8 cellular contexts compared by ENCODE assay signal in the genomic region with DNA sequence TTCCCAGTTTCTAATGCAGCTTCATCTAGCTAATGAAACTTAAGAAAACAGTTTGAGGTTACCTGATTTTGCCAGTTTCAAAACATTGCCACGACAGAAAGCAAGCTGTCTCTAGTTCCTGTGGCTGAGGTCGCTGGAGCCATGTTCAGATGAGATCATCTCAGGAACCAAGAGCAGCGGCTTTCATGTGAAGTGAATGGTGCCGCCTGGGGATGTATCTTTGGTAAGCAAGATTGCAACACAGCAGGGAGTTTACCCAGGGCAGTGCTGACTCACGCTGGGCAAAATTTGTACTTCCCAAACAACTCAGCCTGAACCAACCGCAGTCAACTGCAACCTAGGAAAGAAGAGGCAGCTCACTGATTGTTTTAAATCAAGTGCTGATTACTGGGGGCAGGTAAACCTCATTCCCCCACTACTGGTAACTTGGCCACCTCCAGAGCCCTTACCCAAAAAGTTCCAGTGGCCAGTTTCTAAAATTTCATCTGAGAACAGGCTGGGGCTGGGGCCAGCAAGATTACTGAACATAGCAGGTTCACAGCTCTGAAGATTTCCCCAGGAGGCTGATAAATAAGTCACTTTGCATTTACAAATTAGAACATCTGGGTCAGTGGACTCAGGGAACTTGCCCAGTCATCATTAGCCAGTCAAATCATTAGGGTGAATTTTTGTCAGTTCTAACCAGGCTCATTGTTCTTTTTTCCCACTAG. TPM values are rescaled to one million over a fixed set of nuclear protein-coding genes. Genes with fewer than 3 reads are reported as not detected.
DNase-seq lines count a peak whose midpoint lies in the region; ATAC-seq, FAIRE-seq and TF ChIP-seq lines count a peak whose summit lies in the region.

A gene with protein sequence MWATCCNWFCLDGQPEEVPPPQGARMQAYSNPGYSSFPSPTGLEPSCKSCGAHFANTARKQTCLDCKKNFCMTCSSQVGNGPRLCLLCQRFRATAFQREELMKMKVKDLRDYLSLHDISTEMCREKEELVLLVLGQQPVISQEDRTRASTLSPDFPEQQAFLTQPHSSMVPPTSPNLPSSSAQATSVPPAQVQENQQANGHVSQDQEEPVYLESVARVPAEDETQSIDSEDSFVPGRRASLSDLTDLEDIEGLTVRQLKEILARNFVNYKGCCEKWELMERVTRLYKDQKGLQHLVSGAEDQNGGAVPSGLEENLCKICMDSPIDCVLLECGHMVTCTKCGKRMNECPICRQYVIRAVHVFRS (minus strand): TSS at position 194 of the 710 bp plus-strand sequence. CDS start 37,154 bp downstream, outside the sequence.

- no peaks in the 10 kb centered on the region for H3K9me3 ChIP-seq in keratinocyte (ENCODE audit: control insufficient read depth, low read depth, low read length)

- H3K27me3 ChIP-seq in keratinocyte (ENCODE audit: control insufficient read depth, extremely low read depth, insufficient read depth, low read length) = no peaks in the 10 kb centered on the region

- H3K27me3 Mint-ChIP-seq in central memory CD8-positive, alpha-beta T cell = no peaks in the 10 kb centered on the region

- H3K36me3 Mint-ChIP-seq in central memory CD8-positive, alpha-beta T cell (ENCODE audit: insufficient read depth) = peaks cover 20% of the 10 kb centered on the region

- peak; percentile 82 for DNase-seq in activated gamma-delta T cell treated with Interleukin-2 at 50 U/mL for 16 hours
- no peak for DNase-seq in activated gamma-delta T cell (lab: John Stamatoyannopoulos, UW)
- DNase-seq in NCI-H2171 (lab: John Stamatoyannopoulos, UW) = peak; percentile 70
- peak; percentile 42 to 63 (median 50) for DNase-seq in activated CD4-positive, CD25-positive, alpha-beta regulatory T cell (lab: John Stamatoyannopoulos, UW)
- peak; percentile 62 to 82 for DNase-seq in central memory CD8-positive, alpha-beta T cell (ENCODE audit: low spot score in 2 of 2)
- peak; percentile 87 for DNase-seq in keratinocyte (ENCODE audit: low read depth, low spot score)
- peak; percentile 55 to 67 for DNase-seq in stimulated activated CD4-positive, alpha-beta T cell treated with anti-CD3 and anti-CD28 coated beads, Interleukin-15, amount 100 ng/mL, for 1 hour (ENCODE audit: low read depth in 1 of 2, low spot score in 1 of 2)

- peaks cover 52% of the 10 kb centered on the region for H3K4me1 Mint-ChIP-seq in central memory CD8-positive, alpha-beta T cell

- peak within 1 kb of the TSS; percentile 64 for H3K9ac ChIP-seq in keratinocyte (ENCODE audit: control insufficient read depth, extremely low read depth, insufficient read depth, low read length)

- H3K79me2 ChIP-seq in keratinocyte (ENCODE audit: control insufficient read depth, insufficient read depth, low read length) = peaks cover 4% of the 10 kb centered on the region

- H3K27ac Mint-ChIP-seq in central memory CD8-positive, alpha-beta T cell (ENCODE audit: low read depth) = peak within 1 kb of the TSS; percentile 86

- peak within 1 kb of the TSS; percentile 90 for H3K27ac ChIP-seq in keratinocyte (ENCODE audit: control insufficient read depth, insufficient read depth, low read length)

- H2AFZ ChIP-seq in keratinocyte (ENCODE audit: control insufficient read depth, low read length) = no peak within 1 kb of the TSS

- peak in 1 of 3 experiments; percentile 51 for TF ChIP-seq CTCF in keratinocyte (optimal IDR thresholded peaks at IDR 0.05 in 1 of 3, IDR thresholded peaks at IDR 0.05 in 1 of 3, conservative IDR thresholded peaks at IDR 0.05 in 1 of 3; ENCODE audit: extremely low read depth in 1 of 3, insufficient read depth in 2 of 3, low read length in 3 of 3)

- H3K9me3 Mint-ChIP-seq in central memory CD8-positive, alpha-beta T cell = no peaks in the 10 kb centered on the region

- H3K4me1 ChIP-seq in keratinocyte (ENCODE audit: control insufficient read depth, extremely low read depth, insufficient read depth, low read length) = peaks cover 27% of the 10 kb centered on the region

- H4K20me1 ChIP-seq in keratinocyte (ENCODE audit: control insufficient read depth, extremely low read depth, insufficient read depth, low read length) = no peaks in the 10 kb centered on the region

- peak within 1 kb of the TSS; percentile 55 for H3K4me2 ChIP-seq in keratinocyte (ENCODE audit: control insufficient read depth, extremely low read depth, insufficient read depth, low read depth, low read length)

- ATAC-seq in HG03039 (IDR thresholded peaks at IDR 0.05; ENCODE audit: unreplicated experiment) = peak; percentile 72
- peak; percentile 100 for ATAC-seq in central memory CD8-positive, alpha-beta T cell (replicated peaks; ENCODE audit: extremely low read depth, poor library complexity, severe bottlenecking)

- peak within 1 kb of the TSS; percentile 72 for H3K4me3 Mint-ChIP-seq in central memory CD8-positive, alpha-beta T cell

- peaks cover 3 to 4% of the 10 kb centered on the region in 2 experiments for H3K36me3 ChIP-seq in keratinocyte (ENCODE audit: control insufficient read depth in 2 of 2, extremely low read depth in 1 of 2, insufficient read depth in 2 of 2, low read length in 2 of 2)

- peak within 1 kb of the TSS in 2 of 3 experiments; percentile 1 to 32 for H3K4me3 ChIP-seq in keratinocyte (ENCODE audit: control insufficient read depth in 2 of 3, extremely low read depth in 1 of 3, insufficient read depth in 2 of 3, low read depth in 1 of 3, low read length in 3 of 3)

- FAIRE-seq in keratinocyte (lab: Jason Lieb, UNC) = peak; percentile 93

- no peaks in the 10 kb centered on the region for H3K9me1 ChIP-seq in keratinocyte (ENCODE audit: control insufficient read depth, extremely low read depth, insufficient read depth, low read length)

- dilution Hi-C loops in keratinocyte (cut with MboI; ENCODE audit: extremely low pct_ligation_motif_present, low sequenced_read_pairs) = no loop called here

RNA-seq across cellular contexts. Expression of the gene that starts here (rescaled TPM):
- polyA plus RNA-seq in keratinocyte = 10.7 to 17.0 TPM (median 13.5 TPM) in 3 replicates
- polyA plus RNA-seq in keratinocyte (2011; ENCODE audit: low read depth) = 5.3 TPM
- polyA plus RNA-seq in keratinocyte (2011; cell fraction: cytosol; rRNA removed) = 10.4 and 13.6 TPM in 2 replicates
- polyA plus RNA-seq in keratinocyte (2011; cell fraction: nucleus; rRNA removed) = 13.0 and 13.4 TPM in 2 replicates
- 8.8 and 13.2 TPM in 2 replicates for polyA plus RNA-seq in keratinocyte (2012; ENCODE audit: low replicate concordance)
- polyA minus RNA-seq in keratinocyte = 43.7 to 112 TPM (median 46.5 TPM) in 3 replicates
- 26.7 TPM for polyA minus RNA-seq in keratinocyte (2011; cell fraction: cytosol; rRNA and poly(A)+ RNA removed)
- 9.3 and 17.8 TPM in 2 replicates for polyA minus RNA-seq in keratinocyte (2011; cell fraction: nucleus; rRNA and poly(A)+ RNA removed)
